In genomic region chr20:15740046-15740775, GRCh38 we compare ENCODE assay signal across 24 cellular contexts.
DNase-seq lines count a peak whose midpoint lies in the region; ATAC-seq and TF ChIP-seq lines count a peak whose summit lies in the region.
"Had no signal": no experiment of that assay in that cellular context is flagged by ENCODE, and none has a peak within 500 bp of the region (broad histone marks: within the 10 kb centered on the region; RNA-seq: fewer than 3 reads in every experiment).

No MANE protein-coding gene starts in this region.

- H3K36me3 ChIP-seq in RWPE2 (ENCODE audit: low read depth) = no peaks in the 10 kb centered on the region
- H3K36me3 ChIP-seq in neuron (ENCODE audit: insufficient read depth, low read length) = no peaks in the 10 kb centered on the region

- TF ChIP-seq CTCF in RWPE2 (IDR thresholded peaks at IDR 0.05; ENCODE audit: poor library complexity, severe bottlenecking) (no peak), foreskin keratinocyte (conservative IDR thresholded peaks at IDR 0.05) (no peak)

- H3K27ac ChIP-seq in RWPE2 (ENCODE audit: poor library complexity, severe bottlenecking) (no peak overlapping the region), foreskin keratinocyte (no peak overlapping the region)
- H3K27ac ChIP-seq: SK-N-MC had no signal

- H3K4me1 ChIP-seq in RWPE2 (ENCODE audit: insufficient read depth, poor library complexity, severe bottlenecking) (peaks cover 16% of the 10 kb centered on the region), foreskin keratinocyte (peaks cover 18% of the 10 kb centered on the region), neuron (ENCODE audit: insufficient read depth, low read length) (peaks cover 4% of the 10 kb centered on the region)

- H3K27me3 ChIP-seq in RWPE2 (ENCODE audit: insufficient read depth, poor library complexity, severe bottlenecking) (no peaks in the 10 kb centered on the region), foreskin keratinocyte (no peaks in the 10 kb centered on the region), neuron (ENCODE audit: insufficient read depth, low read length) (no peaks in the 10 kb centered on the region)

- ATAC-seq in RWPE2 (ENCODE audit: low read depth) (peak; percentile 84), foreskin keratinocyte (peak; percentile 49), HG02973 (IDR thresholded peaks at IDR 0.05; ENCODE audit: unreplicated experiment) (no peak), GM21381 (IDR thresholded peaks at IDR 0.05; ENCODE audit: unreplicated experiment) (no peak)
- ATAC-seq: HCT116, HepG2, K562 had no signal

- peak overlapping the region; percentile 35 for H2AFZ ChIP-seq in neuron (ENCODE audit: low read depth, low read length)

- H3K4me3 ChIP-seq in RWPE2 (ENCODE audit: severe bottlenecking) (no peak overlapping the region), neuron (ENCODE audit: low read length) (no peak overlapping the region)
- H3K4me3 ChIP-seq: K562, SK-N-MC had no signal

- peak; percentile 12 for DNase-seq in AG08396 (ENCODE audit: low spot score)
- no peak for DNase-seq in RWPE2 (ENCODE audit: low spot score)
- DNase-seq in foreskin keratinocyte = peak; percentile 20 to 59
- no peak for DNase-seq in NCI-H1694 treated with DMSO at 0.1 percent for 48 hours (lab: John Stamatoyannopoulos, UW)
- DNase-seq: 8988T, ACHN, DMS153, DND-41, Kasumi-1, MV-4-11, NCI-H1105, NCI-H146, NCI-H2029 treated with DMSO at 0.1 percent for 48 hours, NCI-H446 treated with DMSO at 0.1 percent for 48 hours, NCI-H526 treated with DMSO at 0.1 percent for 48 hours, RPMI8226, SHP77 treated with DMSO at 0.1 percent for 48 hours had no signal

- H3K9me3 ChIP-seq in RWPE2 (ENCODE audit: severe bottlenecking) (no peaks in the 10 kb centered on the region), neuron (ENCODE audit: low read length) (no peaks in the 10 kb centered on the region)

Comparison
In these comparisons a context has a peak if more than half of its experiments do, and no peak if none do; other contexts are left out.
1. DNase-seq: peak in AG08396 (single experiment) and foreskin keratinocyte (2 of 2); none in RWPE2 (single experiment) and NCI-H1694 treated with DMSO at 0.1 percent for 48 hours (single experiment).
2. ATAC-seq: peak in RWPE2 (single experiment) and foreskin keratinocyte (single experiment); none in HG02973 (single experiment) and GM21381 (single experiment).